Comparison of ENCODE assay signal across 29 cellular contexts in genomic region chr19:389246-389934, GRCh38. TPM values are rescaled to one million over a fixed set of nuclear protein-coding genes. Genes with fewer than 3 reads are reported as not detected.
DNase-seq lines count a peak whose midpoint lies in the region; ATAC-seq, FAIRE-seq and TF ChIP-seq lines count a peak whose summit lies in the region.
"Had no signal": no experiment of that assay in that cellular context is flagged by ENCODE, and none has a peak within 500 bp of the region (broad histone marks: within the 10 kb centered on the region; RNA-seq: fewer than 3 reads in every experiment).

No MANE protein-coding gene starts in this region.

- H3K4me2 ChIP-seq in HepG2 (ENCODE audit: low read depth, low read length) = no peak overlapping the region
- H3K4me2 ChIP-seq: BLaER1, SK-N-SH had no signal

- no peak overlapping the region for H3K4me3 ChIP-seq in right cardiac atrium (ENCODE audit: low read length)
- no peak overlapping the region for H3K4me3 ChIP-seq in HepG2 (replicated peaks in 1 of 3; ENCODE audit: insufficient read depth in 1 of 3, low read depth in 2 of 3, low read length in 3 of 3)
- no peak overlapping the region for H3K4me3 ChIP-seq in upper lobe of right lung
- H3K4me3 ChIP-seq: BLaER1 had no signal

- peaks cover 13% of the 10 kb centered on the region for H3K9me3 Mint-ChIP-seq in WTC11

- no peak for TF ChIP-seq POLR2A in HepG2 (IDR thresholded peaks at IDR 0.05; ENCODE audit: insufficient read depth in 1 of 2, low read depth in 2 of 2, low read length in 2 of 2)

- POLR2A ChIA-PET in WTC11 (lab: Charles Lee) = interaction anchor here (0.6 to 1.5 kb wide), 2 partner anchors 73 to 121 kb away, joined by 4 to 7 read pairs; no protein-coding TSS in a partner anchor
- POLR2A ChIA-PET in HepG2 (lab: Yijun Ruan, JAX) = no interaction called here

- H3K4me1 ChIP-seq in right cardiac atrium (ENCODE audit: control insufficient read depth, insufficient read depth, low read length) (no peaks in the 10 kb centered on the region), HepG2 (ENCODE audit: insufficient read depth, low read length) (no peaks in the 10 kb centered on the region), upper lobe of right lung (no peaks in the 10 kb centered on the region)

- H2AFZ ChIP-seq in HepG2 (ENCODE audit: low read length) = no peak overlapping the region

- peaks cover 7% of the 10 kb centered on the region for H3K27me3 Mint-ChIP-seq in WTC11 (ENCODE audit: low read depth)

- intact Hi-C loops in Right ventricle myocardium inferior (cut with DNase I) (no loop called here), right cardiac atrium (cut with DNase I) (no loop called here), HepG2 (cut with micrococcal nuclease; ENCODE audit: unreplicated experiment) (loop anchor here (2.0 kb wide), 1 partner anchor 91 kb away; no protein-coding TSS in a partner anchor), upper lobe of right lung (cut with DNase I) (no loop called here)

- H3K9ac ChIP-seq in HepG2 (ENCODE audit: insufficient read depth, low read depth, low read length) = no peak overlapping the region
- H3K9ac ChIP-seq: BLaER1, SK-N-SH had no signal

- ATAC-seq in Right ventricle myocardium inferior = no peak
- no peak for ATAC-seq in right cardiac atrium
- peak; percentile 24; the same call in 1 of the 2 replicates for ATAC-seq in WTC11
- peak; percentile 36; the same call in 2 of the 3 replicates for ATAC-seq in HepG2
- ATAC-seq in upper lobe of right lung = no peak

- H3K27me3 ChIP-seq in right cardiac atrium (ENCODE audit: control insufficient read depth, insufficient read depth) (no peaks in the 10 kb centered on the region), HepG2 (ENCODE audit: control insufficient read depth in 1 of 2, insufficient read depth in 2 of 2, low read length in 2 of 2) (peaks cover 20 to 58% of the 10 kb centered on the region in 2 experiments; a peak in 4 of 5 replicates), upper lobe of right lung (peaks cover 2% of the 10 kb centered on the region)
- H3K27me3 ChIP-seq: BLaER1 had no signal

- DNase-seq in Right ventricle myocardium inferior (ENCODE audit: missing footprints) (peak; percentile 22), right cardiac atrium (no peak), WTC11 (ENCODE audit: low spot score) (peak; percentile 33), HepG2 (ENCODE audit: low spot score) (no peak), upper lobe of right lung (peak; percentile 34), putamen (ENCODE audit: low spot score) (no peak), activated gamma-delta T cell treated with Interleukin-2 at 50 U/mL for 16 hours (no peak)
- no peak for DNase-seq in activated CD8-positive, alpha-beta memory T cell treated with anti-CD3 and anti-CD28 coated beads, Interleukin-2, amount 50 U/mL, for 4 hours
- DNase-seq: activated CD4-positive, alpha-beta T cell treated with anti-CD3 and anti-CD28 coated beads for 1 hour; activated CD8-positive, alpha-beta memory T cell treated with anti-CD3 and anti-CD28 coated beads for 24 hours; activated naive CD4-positive, alpha-beta T cell treated with anti-CD3 and anti-CD28 coated beads, Interleukin-2, amount 10 ng/mL, durations not matched to agents 7 days and 5 days; activated T-cell treated with anti-CD3 and anti-CD28 coated beads, Interleukin-2, amount 50 U/mL, for 1 hour; COR-L47; DND-41; KG1; MM.1S; NCI-H1417 treated with DMSO at 0.1 percent for 48 hours; NCI-H2107; NCI-H748 treated with DMSO at 0.1 percent for 48 hours; nephron progenitor cell; SK-N-SH; stimulated activated CD4-positive, alpha-beta T cell treated with anti-CD3 and anti-CD28 coated beads, Interleukin-15, amount 100 ng/mL, for 24 hours; stimulated activated naive CD4-positive, alpha-beta T cell treated with Interleukin-2 at 50 U/mL for 16 hours had no signal

- WGBS in right cardiac atrium = 62% methylated on average over 21 of the region's 21 CpGs
- WGBS in HepG2 (ENCODE audit: low lambda C conversion rate) = 29% methylated on average over 7 of the region's 21 CpGs

- FAIRE-seq in HepG2 (lab: Jason Lieb, UNC) = no peak
- FAIRE-seq: GM18507, islet of Langerhans had no signal

- TF ChIP-seq CTCF in WTC11 (IDR thresholded peaks at IDR 0.05) (no peak), HepG2 (CRISPR knock-in tag; IDR thresholded peaks at IDR 0.05) (peak; percentile 44), upper lobe of right lung (IDR thresholded peaks at IDR 0.05) (no peak)

- BruUV-seq in HepG2 (replicated peaks; lab: Mats Ljungman, UMichigan) = no TSS peak

- no peaks in the 10 kb centered on the region for H4K20me1 ChIP-seq in HepG2 (ENCODE audit: insufficient read depth, low read length)
- H4K20me1 ChIP-seq: BLaER1 had no signal

- H3K4me3 Mint-ChIP-seq in WTC11 = no peak overlapping the region
- H3K4me3 Mint-ChIP-seq: activated naive CD4-positive, alpha-beta T cell treated with anti-CD3 and anti-CD28 coated beads, Interleukin-2, amount 10 ng/mL, durations not matched to agents 7 days and 5 days; brain; T-helper 1 cell treated with Interleukin-12 subunit alpha and Interleukin-12 subunit beta and Interleukin-4 antibody, amounts not matched to agents 30 μg/mL and 1 μg/mL, for 36 hours had no signal

- H3K9me3 ChIP-seq in right cardiac atrium (ENCODE audit: control insufficient read depth, low read length) (no peaks in the 10 kb centered on the region), HepG2 (ENCODE audit: low read length) (no peaks in the 10 kb centered on the region), upper lobe of right lung (no peaks in the 10 kb centered on the region)
- H3K9me3 ChIP-seq: SK-N-SH had no signal

- peaks cover 19% of the 10 kb centered on the region for H3K4me1 Mint-ChIP-seq in WTC11

- H3K36me3 ChIP-seq in HepG2 (replicated peaks in 1 of 2; ENCODE audit: control insufficient read depth in 1 of 2, insufficient read depth in 2 of 2, low read length in 2 of 2) (no peaks in the 10 kb centered on the region), upper lobe of right lung (no peaks in the 10 kb centered on the region)
- H3K36me3 ChIP-seq: BLaER1 had no signal

- H3K27ac ChIP-seq in right cardiac atrium (ENCODE audit: low read length) (no peak overlapping the region), HepG2 (ENCODE audit: extremely low read length, insufficient read depth, low read length) (no peak overlapping the region), upper lobe of right lung (no peak overlapping the region)
- H3K27ac ChIP-seq: BLaER1, RWPE1 had no signal

- TF ChIP-seq EP300 in HepG2 (IDR thresholded peaks at IDR 0.05; ENCODE audit: low read depth in 2 of 2, low read length in 2 of 2) = no peak
- TF ChIP-seq EP300 in HepG2 (CRISPR knock-in tag; IDR thresholded peaks at IDR 0.05; ENCODE audit: borderline replicate concordance) = no peak

- H3K79me2 ChIP-seq in HepG2 (ENCODE audit: insufficient read depth, low read length) = no peaks in the 10 kb centered on the region

- in situ Hi-C loops in HepG2 (cut with HindIII; ENCODE audit: extremely low pct_ligation_motif_present, low pct_unique_long_range_greater_than_20kb) = no loop called here

- no peak overlapping the region for H3K27ac Mint-ChIP-seq in WTC11
- H3K27ac Mint-ChIP-seq: activated naive CD4-positive, alpha-beta T cell treated with anti-CD3 and anti-CD28 coated beads, Interleukin-2, amount 10 ng/mL, durations not matched to agents 7 days and 5 days; nephron progenitor cell; T-helper 1 cell treated with Interleukin-12 subunit alpha and Interleukin-12 subunit beta and Interleukin-4 antibody, amounts not matched to agents 30 μg/mL and 1 μg/mL, for 36 hours had no signal

- H3K36me3 Mint-ChIP-seq in WTC11 = peaks cover 5% of the 10 kb centered on the region; the same call in 1 of the 2 replicates
- H3K36me3 Mint-ChIP-seq: brain had no signal

- no peak for TF ChIP-seq RAD21 in HepG2 (CRISPR knock-in tag; IDR thresholded peaks at IDR 0.05)

- CTCF ChIA-PET in WTC11 (lab: Charles Lee) (interaction anchor here (0.6 to 2.2 kb wide), 7 partner anchors 23 to 142 kb away, joined by 4 to 7 read pairs (median 6); no protein-coding TSS in a partner anchor), HepG2 (lab: Yijun Ruan, JAX; ENCODE audit: low intra/inter-chr PET ratio, low total read pairs) (interaction anchor here (0.9 kb wide), 1 partner anchor 91 kb away, joined by 5 read pairs; no protein-coding TSS in a partner anchor)

RNA-seq across cellular contexts. Expression of gene C2CD4C, which starts 19.6 kb away (rescaled TPM):
- total RNA-seq in Right ventricle myocardium inferior (1.0 TPM), right cardiac atrium (1 to 10 TPM in 1 of 4 donors, under 1 TPM in 3; 0.35 to 1.2 (median 0.63) TPM), WTC11 (2021) (6.6 to 9.8 TPM (median 7.9 TPM) in 3 replicates), HepG2 (2016; rRNA removed; fragmentation: Illumina TruSeq; extraction: Trizol) (not detected in 2 replicates), upper lobe of right lung (2.6 TPM)
- polyA plus RNA-seq in right cardiac atrium (0.79 TPM), HepG2 (2011; rRNA removed) (not detected in 2 replicates)
- not detected in 2 replicates for total RNA-seq in HepG2 (2016; cell fraction: cytosol; rRNA removed; fragmentation: Illumina TruSeq; extraction: Trizol; ENCODE audit: low read depth)
- not detected in 2 replicates for total RNA-seq in HepG2 (2016; cell fraction: insoluble cytoplasmic fraction; rRNA removed; fragmentation: Illumina TruSeq; extraction: Trizol)
- total RNA-seq in HepG2 (2016; cell fraction: membrane; rRNA removed; fragmentation: Illumina TruSeq; extraction: Trizol) = not detected in 2 replicates
- total RNA-seq in HepG2 (2016; cell fraction: nucleus; rRNA removed; fragmentation: Illumina TruSeq; extraction: Trizol) = not detected in 2 replicates
- not detected in 2 replicates for polyA plus RNA-seq in HepG2 (2011; cell fraction: cytosol; rRNA removed)
- 0.16 and 0.36 TPM in 2 replicates for polyA plus RNA-seq in HepG2 (2011; cell fraction: nucleus; rRNA removed)
- 0.12 TPM in 1 of 2 replicates, not detected in the other for polyA plus RNA-seq in HepG2 (2012)
- polyA plus RNA-seq in HepG2 (2016; cell fraction: cytosol; fragmentation: Illumina TruSeq; extraction: Trizol; ENCODE audit: low read depth) = not detected in 2 replicates
- polyA plus RNA-seq in HepG2 (2016; cell fraction: insoluble cytoplasmic fraction; fragmentation: Illumina TruSeq; extraction: Trizol; ENCODE audit: low read depth) = not detected in 2 replicates
- polyA plus RNA-seq in HepG2 (2016; cell fraction: membrane; fragmentation: Illumina TruSeq; extraction: Trizol; ENCODE audit: low read depth) = not detected in 2 replicates
- not detected in 2 replicates for polyA plus RNA-seq in HepG2 (2016; cell fraction: nucleus; fragmentation: Illumina TruSeq; extraction: Trizol; ENCODE audit: insufficient read depth, low read depth)
- polyA minus RNA-seq in HepG2 (2011; rRNA and poly(A)+ RNA removed; ENCODE audit: low replicate concordance) = not detected in 2 replicates
- polyA minus RNA-seq in HepG2 (2011; cell fraction: cytosol; rRNA and poly(A)+ RNA removed) = not detected in 2 replicates
- not detected in 2 replicates for polyA minus RNA-seq in HepG2 (2011; cell fraction: nucleus; rRNA and poly(A)+ RNA removed)

RNA-seq across cellular contexts. Expression of gene MIER2, which starts 44.8 kb away (rescaled TPM):
- total RNA-seq in Right ventricle myocardium inferior (16.3 TPM), right cardiac atrium (10 to 100 TPM; 14.7 to 23.1 (median 18.9) TPM), WTC11 (2021) (56.3 to 63.6 TPM (median 60.9 TPM) in 3 replicates), HepG2 (2016; rRNA removed; fragmentation: Illumina TruSeq; extraction: Trizol) (7.9 and 9.6 TPM in 2 replicates), upper lobe of right lung (43.1 TPM)
- polyA plus RNA-seq in right cardiac atrium (15.1 TPM), HepG2 (2011; rRNA removed) (22.9 and 25.7 TPM in 2 replicates)
- total RNA-seq in HepG2 (2016; cell fraction: cytosol; rRNA removed; fragmentation: Illumina TruSeq; extraction: Trizol; ENCODE audit: low read depth) = 11.9 and 12.6 TPM in 2 replicates
- total RNA-seq in HepG2 (2016; cell fraction: insoluble cytoplasmic fraction; rRNA removed; fragmentation: Illumina TruSeq; extraction: Trizol) = 10.4 and 13.2 TPM in 2 replicates
- total RNA-seq in HepG2 (2016; cell fraction: membrane; rRNA removed; fragmentation: Illumina TruSeq; extraction: Trizol) = 8.0 and 11.3 TPM in 2 replicates
- total RNA-seq in HepG2 (2016; cell fraction: nucleus; rRNA removed; fragmentation: Illumina TruSeq; extraction: Trizol) = 8.0 and 17.5 TPM in 2 replicates
- 8.3 and 13.6 TPM in 2 replicates for polyA plus RNA-seq in HepG2 (2011; cell fraction: cytosol; rRNA removed)
- 54.0 and 67.5 TPM in 2 replicates for polyA plus RNA-seq in HepG2 (2011; cell fraction: nucleus; rRNA removed)
- 21.3 and 21.5 TPM in 2 replicates for polyA plus RNA-seq in HepG2 (2012)
- polyA plus RNA-seq in HepG2 (2016; cell fraction: cytosol; fragmentation: Illumina TruSeq; extraction: Trizol; ENCODE audit: low read depth) = 1.2 and 1.7 TPM in 2 replicates
- polyA plus RNA-seq in HepG2 (2016; cell fraction: insoluble cytoplasmic fraction; fragmentation: Illumina TruSeq; extraction: Trizol; ENCODE audit: low read depth) = 9.7 and 15.4 TPM in 2 replicates
- polyA plus RNA-seq in HepG2 (2016; cell fraction: membrane; fragmentation: Illumina TruSeq; extraction: Trizol; ENCODE audit: low read depth) = 4.1 and 4.8 TPM in 2 replicates
- 29.5 and 34.6 TPM in 2 replicates for polyA plus RNA-seq in HepG2 (2016; cell fraction: nucleus; fragmentation: Illumina TruSeq; extraction: Trizol; ENCODE audit: insufficient read depth, low read depth)
- polyA minus RNA-seq in HepG2 (2011; rRNA and poly(A)+ RNA removed; ENCODE audit: low replicate concordance) = 39.4 and 61.2 TPM in 2 replicates
- polyA minus RNA-seq in HepG2 (2011; cell fraction: cytosol; rRNA and poly(A)+ RNA removed) = 16.5 and 19.2 TPM in 2 replicates
- 37.2 and 38.9 TPM in 2 replicates for polyA minus RNA-seq in HepG2 (2011; cell fraction: nucleus; rRNA and poly(A)+ RNA removed)

Comparison
In these comparisons a context has a peak if more than half of its experiments do, and no peak if none do; other contexts are left out.
1. DNase-seq: peak in Right ventricle myocardium inferior (single experiment), WTC11 (single experiment) and upper lobe of right lung (single experiment); none in right cardiac atrium (0 of 3), HepG2 (single experiment), putamen (single experiment), activated CD8-positive, alpha-beta memory T cell treated with anti-CD3 and anti-CD28 coated beads, Interleukin-2, amount 50 U/mL, for 4 hours (single experiment) and activated gamma-delta T cell treated with Interleukin-2 at 50 U/mL for 16 hours (single experiment).
2. ATAC-seq: peak in WTC11 (single experiment) and HepG2 (single experiment); none in Right ventricle myocardium inferior (single experiment), right cardiac atrium (0 of 2) and upper lobe of right lung (single experiment).